Comparison of ENCODE assay signal across 27 cellular contexts in the genomic region with DNA sequence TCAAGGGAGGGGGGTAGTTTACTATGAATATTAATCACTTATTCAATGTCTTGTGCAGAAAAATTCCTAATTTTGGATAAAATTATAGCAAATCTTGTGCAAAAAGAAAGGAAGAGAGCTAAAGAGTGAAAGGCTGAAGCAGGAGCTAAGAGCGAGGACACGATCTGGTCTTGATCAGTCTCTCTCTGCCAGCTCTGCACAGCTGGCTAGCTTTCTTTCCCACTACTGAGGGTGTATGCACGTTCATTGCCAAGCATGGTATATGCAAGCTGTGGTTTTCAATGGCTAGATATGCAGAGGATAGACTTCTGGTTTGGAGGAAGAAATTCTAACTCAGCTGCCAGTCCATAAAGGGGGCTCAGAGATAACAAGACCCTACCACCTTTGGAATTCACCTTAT.
"Had no signal": no experiment of that assay in that cellular context is flagged by ENCODE, and none has a peak within 500 bp of the region (broad histone marks: within the 10 kb centered on the region; RNA-seq: fewer than 3 reads in every experiment).

No MANE protein-coding gene starts in this region.

- H3K4me1 Mint-ChIP-seq: stimulated activated effector memory CD8-positive, alpha-beta T cell treated with anti-CD3 and anti-CD28 coated beads, Interleukin-12 subunit alpha, Interleukin-12 subunit beta, amount 100 ng/mL, for 72 hours; stimulated activated naive B cell treated with anti-CD40 and anti-IgM and Interleukin-4, amounts not matched to agents 10 μg/mL and 1 μg/mL and 100 μg/mL, for 72 hours; stimulated activated naive CD8-positive, alpha-beta T cell treated with anti-CD3 and anti-CD28 coated beads, Interleukin-15, amount 100 ng/mL, for 72 hours had no signal

- H3K27ac ChIP-seq: stomach, suprapubic skin, testis, thoracic aorta, thyroid gland, tibial artery, tibial nerve, transverse colon, upper lobe of left lung, upper lobe of right lung, uterus, vagina had no signal

- H3K27me3 ChIP-seq: stomach, suprapubic skin, testis, thyroid gland, tibial artery, tibial nerve, transverse colon, upper lobe of left lung, upper lobe of right lung, uterus, vagina had no signal

- ATAC-seq: stimulated activated effector memory CD8-positive, alpha-beta T cell treated with anti-CD3 and anti-CD28 coated beads, Interleukin-12 subunit alpha, Interleukin-12 subunit beta, amount 100 ng/mL, for 72 hours; stimulated activated naive B cell treated with anti-CD40 and anti-IgM and Interleukin-4, amounts not matched to agents 10 μg/mL and 1 μg/mL and 100 μg/mL, for 72 hours; stimulated activated naive CD8-positive, alpha-beta T cell treated with anti-CD3 and anti-CD28 coated beads, Interleukin-15, amount 100 ng/mL, for 72 hours; stimulated activated naive CD8-positive, alpha-beta T cell treated with anti-CD3 and anti-CD28 coated beads, Interleukin-15, Interleukin-2, amounts not matched to agents 100 U/mL and 50 U/mL, for 24 hours; upper lobe of right lung had no signal

- H3K36me3 ChIP-seq: stomach, suprapubic skin, thoracic aorta, thyroid gland, tibial artery, tibial nerve, transverse colon, upper lobe of left lung, upper lobe of right lung, uterus, vagina had no signal

- DNase-seq: stimulated activated CD4-positive, alpha-beta T cell treated with anti-CD3 and anti-CD28 coated beads, Interleukin-2, amount 100 ng/mL, for 24 hours; stimulated activated CD4-positive, alpha-beta T cell treated with anti-CD3 and anti-CD28 coated beads, Interleukin-2, amount 100 ng/mL, for 48 hours; stimulated activated CD4-positive, alpha-beta T cell treated with anti-CD3 and anti-CD28 coated beads, Interleukin-4, amount 100 ng/mL, for 1 hour; stimulated activated CD4-positive, alpha-beta T cell treated with anti-CD3 and anti-CD28 coated beads, Interleukin-4, amount 100 ng/mL, for 24 hours; stimulated activated CD4-positive, alpha-beta T cell treated with anti-CD3 and anti-CD28 coated beads, Interleukin-4, amount 100 ng/mL, for 4 hours; stimulated activated CD8-positive, alpha-beta memory T cell treated with anti-CD3 and anti-CD28 coated beads, Interleukin-4, amount 100 ng/mL, for 48 hours; stimulated activated naive B cell treated with anti-CD40 and anti-IgM and Interleukin-4, amounts not matched to agents 10 μg/mL and 1 μg/mL and 100 μg/mL, for 72 hours; stimulated activated naive CD4-positive, alpha-beta T cell; stimulated activated naive CD4-positive, alpha-beta T cell treated with Interleukin-2 at 50 U/mL for 16 hours; stimulated activated naive CD8-positive, alpha-beta T cell treated with anti-CD3 and anti-CD28 coated beads, Interleukin-15, amount 100 ng/mL, for 72 hours; stimulated activated naive CD8-positive, alpha-beta T cell treated with anti-CD3 and anti-CD28 coated beads, Interleukin-15, Interleukin-2, amounts not matched to agents 100 U/mL and 50 U/mL, for 24 hours; stomach; substantia nigra; testis; thyroid gland; tibial artery; transverse colon; trophoblast cell; upper lobe of left lung; upper lobe of right lung; uterus had no signal

- H3K4me3 Mint-ChIP-seq: stimulated activated effector memory CD8-positive, alpha-beta T cell treated with anti-CD3 and anti-CD28 coated beads, Interleukin-12 subunit alpha, Interleukin-12 subunit beta, amount 100 ng/mL, for 72 hours; stimulated activated naive B cell treated with anti-CD40 and anti-IgM and Interleukin-4, amounts not matched to agents 10 μg/mL and 1 μg/mL and 100 μg/mL, for 72 hours; stimulated activated naive CD8-positive, alpha-beta T cell treated with anti-CD3 and anti-CD28 coated beads, Interleukin-15, amount 100 ng/mL, for 72 hours; stimulated activated naive CD8-positive, alpha-beta T cell treated with anti-CD3 and anti-CD28 coated beads, Interleukin-15, Interleukin-2, amounts not matched to agents 100 ng/mL and 50 ng/mL, for 24 hours had no signal

- H3K27ac Mint-ChIP-seq: stimulated activated effector memory CD8-positive, alpha-beta T cell treated with anti-CD3 and anti-CD28 coated beads, Interleukin-12 subunit alpha, Interleukin-12 subunit beta, amount 100 ng/mL, for 72 hours; stimulated activated naive B cell treated with anti-CD40 and anti-IgM and Interleukin-4, amounts not matched to agents 10 μg/mL and 1 μg/mL and 100 μg/mL, for 72 hours; stimulated activated naive CD8-positive, alpha-beta T cell treated with anti-CD3 and anti-CD28 coated beads, Interleukin-15, amount 100 ng/mL, for 72 hours; stimulated activated naive CD8-positive, alpha-beta T cell treated with anti-CD3 and anti-CD28 coated beads, Interleukin-15, Interleukin-2, amounts not matched to agents 100 ng/mL and 50 ng/mL, for 24 hours had no signal

- H3K9me3 Mint-ChIP-seq: stimulated activated effector memory CD8-positive, alpha-beta T cell treated with anti-CD3 and anti-CD28 coated beads, Interleukin-12 subunit alpha, Interleukin-12 subunit beta, amount 100 ng/mL, for 72 hours; stimulated activated naive B cell treated with anti-CD40 and anti-IgM and Interleukin-4, amounts not matched to agents 10 μg/mL and 1 μg/mL and 100 μg/mL, for 72 hours; stimulated activated naive CD8-positive, alpha-beta T cell treated with anti-CD3 and anti-CD28 coated beads, Interleukin-15, amount 100 ng/mL, for 72 hours; stimulated activated naive CD8-positive, alpha-beta T cell treated with anti-CD3 and anti-CD28 coated beads, Interleukin-15, Interleukin-2, amounts not matched to agents 100 ng/mL and 50 ng/mL, for 24 hours had no signal

- H3K36me3 Mint-ChIP-seq: stimulated activated effector memory CD8-positive, alpha-beta T cell treated with anti-CD3 and anti-CD28 coated beads, Interleukin-12 subunit alpha, Interleukin-12 subunit beta, amount 100 ng/mL, for 72 hours; stimulated activated naive B cell treated with anti-CD40 and anti-IgM and Interleukin-4, amounts not matched to agents 10 μg/mL and 1 μg/mL and 100 μg/mL, for 72 hours had no signal

- H3K4me1 ChIP-seq: stomach, suprapubic skin, testis, thyroid gland, tibial artery, tibial nerve, transverse colon, upper lobe of left lung, upper lobe of right lung, uterus, vagina had no signal

- H3K27me3 Mint-ChIP-seq: stimulated activated naive B cell treated with anti-CD40 and anti-IgM and Interleukin-4, amounts not matched to agents 10 μg/mL and 1 μg/mL and 100 μg/mL, for 72 hours; stimulated activated naive CD8-positive, alpha-beta T cell treated with anti-CD3 and anti-CD28 coated beads, Interleukin-15, amount 100 ng/mL, for 72 hours; stimulated activated naive CD8-positive, alpha-beta T cell treated with anti-CD3 and anti-CD28 coated beads, Interleukin-15, Interleukin-2, amounts not matched to agents 100 ng/mL and 50 ng/mL, for 24 hours had no signal

- H3K4me3 ChIP-seq: stomach, suprapubic skin, testis, thoracic aorta, thyroid gland, tibial artery, tibial nerve, transverse colon, upper lobe of left lung, upper lobe of right lung, uterus, vagina had no signal

- H3K9me3 ChIP-seq: stomach, suprapubic skin, testis, thoracic aorta, thyroid gland, tibial artery, transverse colon, upper lobe of left lung, upper lobe of right lung, uterus, vagina had no signal
